14 cellular contexts compared by ENCODE assay signal in the genomic region with DNA sequence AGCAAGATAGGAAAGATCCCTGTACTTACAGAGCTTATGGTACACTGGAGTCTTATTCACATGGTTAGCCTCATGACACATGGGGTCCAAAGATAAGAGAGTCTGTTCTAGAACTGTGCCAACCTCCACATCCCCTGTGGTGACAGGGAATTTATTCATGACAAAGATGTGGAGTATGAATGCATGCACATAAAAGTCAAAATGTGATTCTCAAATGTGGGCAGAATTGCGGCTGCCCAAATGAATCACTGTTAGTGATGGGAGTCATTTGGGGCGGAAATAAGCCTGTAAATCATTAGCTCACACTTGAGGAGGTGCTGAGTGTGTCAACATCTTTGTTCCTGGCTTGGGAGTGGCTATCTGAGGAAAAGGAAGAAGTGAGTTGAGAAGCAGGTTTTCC.
DNase-seq lines count a peak whose midpoint lies in the region; ATAC-seq, FAIRE-seq and TF ChIP-seq lines count a peak whose summit lies in the region.
"Had no signal": no experiment of that assay in that cellular context is flagged by ENCODE, and none has a peak within 500 bp of the region (broad histone marks: within the 10 kb centered on the region; RNA-seq: fewer than 3 reads in every experiment).

No MANE protein-coding gene starts in this region.

- no peak overlapping the region for H3K4me3 Mint-ChIP-seq in activated CD4-positive, alpha-beta T cell treated with anti-CD3 and anti-CD28 coated beads, Interleukin-2, amount 10 ng/mL, durations not matched to agents 24 days and 14 days
- H3K4me3 Mint-ChIP-seq: activated CD4-positive, alpha-beta memory T cell treated with anti-CD3 and anti-CD28 coated beads for 36 hours; B cell had no signal

- CTCF ChIA-PET in RWPE1 (lab: Yijun Ruan, JAX) = no interaction called here

- in situ Hi-C loops in ACHN (cut with HindIII; ENCODE audit: low pct_ligation_motif_present, low pct_unique_long_range_greater_than_20kb, low sequenced_read_pairs) = no loop called here

- no peaks in the 10 kb centered on the region for H3K4me1 Mint-ChIP-seq in activated CD4-positive, alpha-beta T cell treated with anti-CD3 and anti-CD28 coated beads, Interleukin-2, amount 10 ng/mL, durations not matched to agents 24 days and 14 days
- H3K4me1 Mint-ChIP-seq: B cell had no signal

- ATAC-seq in GM21786 (IDR thresholded peaks at IDR 0.05; ENCODE audit: unreplicated experiment) = no peak
- ATAC-seq: left lobe of liver had no signal

- H3K27me3 ChIP-seq in adrenal gland = no peaks in the 10 kb centered on the region

- intact Hi-C loops in adrenal gland (cut with DNase I) = no loop called here
- intact Hi-C loops in activated CD4-positive, alpha-beta T cell treated with anti-CD3 and anti-CD28 coated beads, Interleukin-2, amount 10 ng/mL, durations not matched to agents 24 days and 14 days (cut with micrococcal nuclease) = no loop called here

- H3K9me3 ChIP-seq in adrenal gland (replicated peaks in 1 of 3) = no peaks in the 10 kb centered on the region

- FAIRE-seq in H54 (lab: Jason Lieb, UNC) = peak; percentile 97

- POLR2A ChIA-PET in RWPE1 (lab: Yijun Ruan, JAX; ENCODE audit: low non-redundant PET) = interaction anchor here (0.7 kb wide), 1 partner anchor 156 kb away, joined by 3 read pairs; no protein-coding TSS in a partner anchor

- no peaks in the 10 kb centered on the region for H3K36me3 Mint-ChIP-seq in activated CD4-positive, alpha-beta T cell treated with anti-CD3 and anti-CD28 coated beads, Interleukin-2, amount 10 ng/mL, durations not matched to agents 24 days and 14 days (ENCODE audit: low read depth)
- H3K36me3 Mint-ChIP-seq: activated CD4-positive, alpha-beta memory T cell treated with anti-CD3 and anti-CD28 coated beads for 36 hours had no signal

- H3K27ac ChIP-seq in RWPE1 (no peak overlapping the region), adrenal gland (no peak overlapping the region)

- H3K36me3 ChIP-seq in adrenal gland (replicated peaks in 1 of 2) = no peaks in the 10 kb centered on the region

- H3K27ac Mint-ChIP-seq in activated CD4-positive, alpha-beta T cell treated with anti-CD3 and anti-CD28 coated beads, Interleukin-2, amount 10 ng/mL, durations not matched to agents 24 days and 14 days = no peak overlapping the region
- H3K27ac Mint-ChIP-seq: activated CD4-positive, alpha-beta memory T cell treated with anti-CD3 and anti-CD28 coated beads for 36 hours; B cell; progenitor cell of endocrine pancreas had no signal

- TF ChIP-seq CTCF in RWPE1 (conservative IDR thresholded peaks at IDR 0.05; ENCODE audit: low read depth) (no peak), foreskin fibroblast (IDR thresholded peaks at IDR 0.05; ENCODE audit: low read depth, low read length) (no peak), adrenal gland (IDR thresholded peaks at IDR 0.05) (no peak)

- no peaks in the 10 kb centered on the region for H3K27me3 Mint-ChIP-seq in activated CD4-positive, alpha-beta T cell treated with anti-CD3 and anti-CD28 coated beads, Interleukin-2, amount 10 ng/mL, durations not matched to agents 24 days and 14 days
- H3K27me3 Mint-ChIP-seq: activated CD4-positive, alpha-beta memory T cell treated with anti-CD3 and anti-CD28 coated beads for 36 hours; B cell; progenitor cell of endocrine pancreas had no signal

- H3K4me3 ChIP-seq in foreskin fibroblast (ENCODE audit: low read depth in 1 of 2, low read length in 2 of 2) (no peak overlapping the region), adrenal gland (no peak overlapping the region)

- H3K9me3 Mint-ChIP-seq in activated CD4-positive, alpha-beta T cell treated with anti-CD3 and anti-CD28 coated beads, Interleukin-2, amount 10 ng/mL, durations not matched to agents 24 days and 14 days = no peaks in the 10 kb centered on the region

- H3K4me1 ChIP-seq in adrenal gland (replicated peaks in 1 of 2) = no peaks in the 10 kb centered on the region

- TF ChIP-seq POLR2A in H54 (IDR thresholded peaks at IDR 0.05; ENCODE audit: low read depth, low read length) = no peak
- TF ChIP-seq POLR2A in adrenal gland (IDR thresholded peaks at IDR 0.05) = no peak

- 49 to 59% (median 56%) methylated on average over 2 of the region's 2 CpGs for WGBS in adrenal gland, 4 donors

- DNase-seq in ACHN (peak; percentile 93), H54 (ENCODE audit: insufficient read length, low spot score) (peak; percentile 30), RWPE1 (ENCODE audit: low spot score) (peak; percentile 54), foreskin fibroblast (peak; percentile 72 to 83), adrenal gland (no peak), SIG-M5 treated with dmso at 0.1 percent for 504 hours (lab: John Stamatoyannopoulos, UW; ENCODE audit: unreplicated experiment) (no peak)
- no peak for DNase-seq in activated CD4-positive, alpha-beta T cell treated with anti-CD3 and anti-CD28 coated beads, Interleukin-2, amount 10 ng/mL, durations not matched to agents 24 days and 14 days
- DNase-seq: activated CD4-positive, alpha-beta memory T cell treated with anti-CD3 and anti-CD28 coated beads for 36 hours; NCI-H345; SHP77 treated with DMSO at 0.1 percent for 48 hours had no signal

Comparison
In these comparisons a context has a peak if more than half of its experiments do, and no peak if none do; other contexts are left out.
1. DNase-seq: peak in ACHN (single experiment), H54 (single experiment), RWPE1 (single experiment) and foreskin fibroblast (2 of 2); none in adrenal gland (0 of 7), SIG-M5 treated with dmso at 0.1 percent for 504 hours (single experiment) and activated CD4-positive, alpha-beta T cell treated with anti-CD3 and anti-CD28 coated beads, Interleukin-2, amount 10 ng/mL, durations not matched to agents 24 days and 14 days (single experiment).